ENCODE assay signal across 19 cellular contexts in genomic region chr10:87921934-87922688, GRCh38. TPM values are rescaled to one million over a fixed set of nuclear protein-coding genes. Genes with fewer than 3 reads are reported as not detected.
DNase-seq lines count a peak whose midpoint lies in the region; ATAC-seq, FAIRE-seq and TF ChIP-seq lines count a peak whose summit lies in the region.
"Had no signal": no experiment of that assay in that cellular context is flagged by ENCODE, and none has a peak within 500 bp of the region (broad histone marks: within the 10 kb centered on the region; RNA-seq: fewer than 3 reads in every experiment).

No MANE protein-coding gene starts in this region.

- FAIRE-seq in keratinocyte (lab: Jason Lieb, UNC), result peak; percentile 32

- CTCF ChIA-PET in A673 (lab: Charles Lee), result no interaction called here

- TF ChIP-seq CTCF in A673 (conservative IDR thresholded peaks at IDR 0.05; ENCODE audit: low read depth, low read length) (no peak), keratinocyte (optimal IDR thresholded peaks at IDR 0.05 in 1 of 3, IDR thresholded peaks at IDR 0.05 in 1 of 3, conservative IDR thresholded peaks at IDR 0.05 in 1 of 3; ENCODE audit: extremely low read depth in 1 of 3, insufficient read depth in 2 of 3, low read length in 3 of 3) (no peak), upper lobe of left lung (IDR thresholded peaks at IDR 0.05) (no peak)

- H3K36me3 ChIP-seq in A673 (ENCODE audit: insufficient read depth, low read length, poor library complexity, severe bottlenecking) (no peaks in the 10 kb centered on the region), keratinocyte (ENCODE audit: control insufficient read depth in 2 of 2, extremely low read depth in 1 of 2, insufficient read depth in 2 of 2, low read length in 2 of 2) (no peaks in the 10 kb centered on the region), upper lobe of left lung (no peaks in the 10 kb centered on the region)
- H3K36me3 ChIP-seq: uterus had no signal

- no peak overlapping the region for H3K4me3 ChIP-seq in A673 (ENCODE audit: low read depth, low read length, poor library complexity, severe bottlenecking)
- no peak overlapping the region for H3K4me3 ChIP-seq in keratinocyte (ENCODE audit: control insufficient read depth in 2 of 3, extremely low read depth in 1 of 3, insufficient read depth in 2 of 3, low read depth in 1 of 3, low read length in 3 of 3)
- no peak overlapping the region for H3K4me3 ChIP-seq in upper lobe of left lung
- H3K4me3 ChIP-seq: PC-9, psoas muscle, uterus had no signal

- H3K27me3 ChIP-seq in A673 (replicated peaks; ENCODE audit: insufficient read depth, low read depth, low read length, poor library complexity), result no peaks in the 10 kb centered on the region
- H3K27me3 ChIP-seq in keratinocyte (ENCODE audit: control insufficient read depth, extremely low read depth, insufficient read depth, low read length), result no peaks in the 10 kb centered on the region
- no peaks in the 10 kb centered on the region for H3K27me3 ChIP-seq in upper lobe of left lung
- H3K27me3 ChIP-seq: uterus had no signal

- no peak for TF ChIP-seq POLR2A in upper lobe of left lung (IDR thresholded peaks at IDR 0.05)

- peak; percentile 22 for DNase-seq in A673 (ENCODE audit: low spot score)
- peak; percentile 22 for DNase-seq in EH (ENCODE audit: low read depth)
- peak; percentile 32 for DNase-seq in OCI-M1 (lab: John Stamatoyannopoulos, UW)
- no peak for DNase-seq in keratinocyte (ENCODE audit: low read depth, low spot score)
- no peak for DNase-seq in amniotic stem cell (lab: John Stamatoyannopoulos, UW)
- DNase-seq in upper lobe of left lung, result no peak
- DNase-seq in HK-2 (ENCODE audit: unreplicated experiment), result no peak
- DNase-seq: Calu3; effector CD4-positive, alpha-beta T cell; glutamatergic neuron; mammary epithelial cell; NCI-H1048; NCI-H2081 treated with DMSO at 0.1 percent for 48 hours; PC-9; psoas muscle; stimulated activated CD8-positive, alpha-beta memory T cell treated with anti-CD3 and anti-CD28 coated beads, Interleukin-4, amount 100 ng/mL, for 48 hours; T1000; uterus had no signal

- H3K9me1 ChIP-seq in keratinocyte (ENCODE audit: control insufficient read depth, extremely low read depth, insufficient read depth, low read length), result no peaks in the 10 kb centered on the region

- peaks cover 69% of the 10 kb centered on the region for H3K79me2 ChIP-seq in keratinocyte (ENCODE audit: control insufficient read depth, insufficient read depth, low read length)

- no TSS peak for BruUV-seq in A673 (replicated peaks; lab: Mats Ljungman, UMichigan)

- H4K20me1 ChIP-seq in keratinocyte (ENCODE audit: control insufficient read depth, extremely low read depth, insufficient read depth, low read length), result no peaks in the 10 kb centered on the region

- H3K4me1 ChIP-seq in A673 (ENCODE audit: insufficient read depth, low read length, poor library complexity, severe bottlenecking) (peaks cover 67% of the 10 kb centered on the region), keratinocyte (ENCODE audit: control insufficient read depth, extremely low read depth, insufficient read depth, low read length) (no peaks in the 10 kb centered on the region), upper lobe of left lung (peaks cover 7 to 55% (median 43%) of the 10 kb centered on the region in 4 donors)

- 69% methylated on average over 10 of the region's 10 CpGs for WGBS in upper lobe of left lung, 2 donors

- H3K9ac ChIP-seq in keratinocyte (ENCODE audit: control insufficient read depth, extremely low read depth, insufficient read depth, low read length), result no peak overlapping the region

- H3K9me3 ChIP-seq in A673 (ENCODE audit: low read depth, low read length, poor library complexity, severe bottlenecking), result no peaks in the 10 kb centered on the region
- H3K9me3 ChIP-seq in keratinocyte (ENCODE audit: control insufficient read depth, low read depth, low read length), result no peaks in the 10 kb centered on the region
- H3K9me3 ChIP-seq in upper lobe of left lung, result no peaks in the 10 kb centered on the region
- H3K9me3 ChIP-seq: psoas muscle, uterus had no signal

- H3K27ac ChIP-seq in A673 (ENCODE audit: low read depth, low read length, poor library complexity, severe bottlenecking) (peak overlapping the region; percentile 58), keratinocyte (ENCODE audit: control insufficient read depth, insufficient read depth, low read length) (no peak overlapping the region), upper lobe of left lung (no peak overlapping the region)
- H3K27ac ChIP-seq: PC-9, psoas muscle, uterus had no signal

- no peak for ATAC-seq in upper lobe of left lung (ENCODE audit: low FRiP score in 2 of 2)
- no peak for ATAC-seq in HG03045 (IDR thresholded peaks at IDR 0.05; ENCODE audit: unreplicated experiment)

- POLR2A ChIA-PET in A673 (lab: Charles Lee; ENCODE audit: low non-redundant PET), result no interaction called here

- H3K4me2 ChIP-seq in keratinocyte (ENCODE audit: control insufficient read depth, extremely low read depth, insufficient read depth, low read depth, low read length), result no peak overlapping the region
- H3K4me2 ChIP-seq: PC-9 had no signal

- dilution Hi-C loops in keratinocyte (cut with MboI; ENCODE audit: extremely low pct_ligation_motif_present, low sequenced_read_pairs), result no loop called here

- intact Hi-C loops in A673 (cut with micrococcal nuclease; ENCODE audit: unreplicated experiment), result no loop called here

- TF ChIP-seq EP300 in upper lobe of left lung (IDR thresholded peaks at IDR 0.05), result no peak

- no peak overlapping the region for H2AFZ ChIP-seq in keratinocyte (ENCODE audit: control insufficient read depth, low read length)
- H2AFZ ChIP-seq: PC-9 had no signal

RNA-seq across cellular contexts. Expression of gene PTEN, which starts 58.7 kb away (rescaled TPM):
- total RNA-seq in A673 (2021), result 66.0 and 66.4 TPM in 2 replicates
- 11.7 to 39.4 TPM (median 23.8 TPM) in 3 replicates for polyA plus RNA-seq in keratinocyte
- polyA plus RNA-seq in keratinocyte (2011; ENCODE audit: low read depth), result 134 TPM
- polyA plus RNA-seq in keratinocyte (2011; cell fraction: cytosol; rRNA removed), result 14.0 and 23.4 TPM in 2 replicates
- polyA plus RNA-seq in keratinocyte (2011; cell fraction: nucleus; rRNA removed), result 11.7 and 16.1 TPM in 2 replicates
- polyA plus RNA-seq in keratinocyte (2012; ENCODE audit: low replicate concordance), result 26.8 and 38.1 TPM in 2 replicates
- 11.7 to 85.4 TPM (median 37.7 TPM) in 3 replicates for polyA minus RNA-seq in keratinocyte
- 33.4 TPM for polyA minus RNA-seq in keratinocyte (2011; cell fraction: cytosol; rRNA and poly(A)+ RNA removed)
- polyA minus RNA-seq in keratinocyte (2011; cell fraction: nucleus; rRNA and poly(A)+ RNA removed), result 40.6 and 51.3 TPM in 2 replicates
- 100 to 1,000 TPM in 3 of 6 donors, 10 to 100 TPM in 3; 63.3 to 177 (median 99.0) TPM for total RNA-seq in upper lobe of left lung

RNA-seq across cellular contexts. Expression of gene KLLN, which starts 58.8 kb away (rescaled TPM):
- total RNA-seq in A673 (2021) (0.32 and 0.37 TPM in 2 replicates), upper lobe of left lung (under 1 TPM in 4 of 6 donors, not detected in 2; 0.20 to 0.54 (median 0.44) TPM)
- 0.10 to 0.31 TPM (median 0.16 TPM) in 3 replicates for polyA plus RNA-seq in keratinocyte
- 0.12 TPM for polyA plus RNA-seq in keratinocyte (2011; ENCODE audit: low read depth)
- 0.17 and 0.22 TPM in 2 replicates for polyA plus RNA-seq in keratinocyte (2011; cell fraction: cytosol; rRNA removed)
- 0.16 and 0.17 TPM in 2 replicates for polyA plus RNA-seq in keratinocyte (2011; cell fraction: nucleus; rRNA removed)
- 0.13 and 0.25 TPM in 2 replicates for polyA plus RNA-seq in keratinocyte (2012; ENCODE audit: low replicate concordance)
- 0.10 to 0.35 TPM (median 0.26 TPM) in 3 replicates for polyA minus RNA-seq in keratinocyte
- polyA minus RNA-seq in keratinocyte (2011; cell fraction: cytosol; rRNA and poly(A)+ RNA removed), result 0.58 TPM
- polyA minus RNA-seq in keratinocyte (2011; cell fraction: nucleus; rRNA and poly(A)+ RNA removed), result 0.16 and 0.32 TPM in 2 replicates

Comparison
In these comparisons a context has a peak if more than half of its experiments do, and no peak if none do; other contexts are left out.
1. DNase-seq: peak in A673 (single experiment), EH (single experiment) and OCI-M1 (single experiment); none in keratinocyte (single experiment), amniotic stem cell (single experiment), upper lobe of left lung (0 of 2) and HK-2 (single experiment).